In the genomic region with DNA sequence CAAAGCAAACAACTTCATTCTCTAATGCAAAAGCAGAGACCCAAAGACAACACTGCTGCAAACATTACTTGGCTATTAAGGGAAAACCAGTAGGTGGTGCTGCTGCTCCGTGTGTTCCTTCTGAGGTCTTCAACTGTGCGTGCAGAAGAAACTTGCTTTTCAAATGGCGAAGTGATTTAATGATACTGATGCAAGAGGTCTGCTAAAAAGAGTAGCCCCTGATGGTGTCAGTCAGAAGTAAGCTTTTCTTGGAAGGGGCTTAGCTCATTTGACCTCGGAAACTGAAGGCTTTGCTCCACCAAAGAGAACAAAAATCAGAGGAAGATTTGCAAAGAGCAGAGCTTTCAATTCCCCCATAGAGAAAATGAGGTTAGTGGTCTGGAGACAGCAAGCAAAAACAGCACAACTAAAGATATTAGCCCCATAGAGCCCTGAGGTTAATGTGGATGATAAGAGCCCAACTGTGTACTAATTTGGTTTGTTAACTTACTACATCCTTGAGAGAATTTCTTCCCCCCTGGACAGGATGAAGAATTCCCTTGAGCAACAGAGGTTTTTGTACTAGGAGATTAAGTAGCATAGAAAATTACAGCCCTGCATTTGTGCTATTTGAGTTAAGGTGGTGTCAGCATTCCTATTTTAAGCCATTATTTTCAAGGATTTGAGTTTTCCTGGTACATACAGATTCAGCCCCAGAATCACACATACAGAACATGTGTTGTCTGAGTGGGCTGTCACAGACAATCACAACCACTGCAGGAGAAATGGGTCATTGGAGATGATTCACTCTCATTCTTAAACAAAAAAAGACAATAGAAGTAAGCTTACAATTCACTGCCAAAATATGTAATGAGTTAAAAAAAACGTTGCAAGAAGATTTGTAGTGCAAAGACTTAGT, we compare ENCODE assay signal across 8 cellular contexts.
DNase-seq lines count a peak whose midpoint lies in the region; ATAC-seq, FAIRE-seq and TF ChIP-seq lines count a peak whose summit lies in the region.

No MANE protein-coding gene starts in this region.

- intact Hi-C loops in esophagus squamous epithelium (cut with DNase I) = no loop called here

- H3K27ac Mint-ChIP-seq in nephron progenitor cell = no peak overlapping the region

- no peaks in the 10 kb centered on the region for H3K27me3 Mint-ChIP-seq in nephron progenitor cell (ENCODE audit: low read depth, poor library complexity)

- H3K4me3 Mint-ChIP-seq in nephron progenitor cell = no peak overlapping the region

- peak; percentile 77 for FAIRE-seq in urothelium cell line (lab: Jason Lieb, UNC)

- peaks cover 25% of the 10 kb centered on the region for H3K4me1 Mint-ChIP-seq in nephron progenitor cell

- H3K9me3 ChIP-seq in esophagus squamous epithelium = no peaks in the 10 kb centered on the region

- no peak overlapping the region for H3K4me3 ChIP-seq in esophagus squamous epithelium

- ATAC-seq in GM18868 (IDR thresholded peaks at IDR 0.05; ENCODE audit: unreplicated experiment) (peak; percentile 92), HG03354 (IDR thresholded peaks at IDR 0.05; ENCODE audit: poor library complexity, severe bottlenecking, unreplicated experiment) (peak; percentile 88)

- peaks cover 0 to 5% (median 0%) of the 10 kb centered on the region in 3 donors for H3K4me1 ChIP-seq in esophagus squamous epithelium

- no peak for TF ChIP-seq POLR2A in esophagus squamous epithelium (IDR thresholded peaks at IDR 0.05)

- no peaks in the 10 kb centered on the region for H3K36me3 Mint-ChIP-seq in nephron progenitor cell (ENCODE audit: low read depth)

- TF ChIP-seq CTCF in esophagus squamous epithelium (IDR thresholded peaks at IDR 0.05) = peak in 5 of 6 experiments; percentile 57 to 82 (median 62)
- TF ChIP-seq CTCF in nephron progenitor cell (IDR thresholded peaks at IDR 0.05) = peak; percentile 90

- no peak overlapping the region for H3K27ac ChIP-seq in esophagus squamous epithelium

- H3K36me3 ChIP-seq in esophagus squamous epithelium = no peaks in the 10 kb centered on the region

- H3K27me3 ChIP-seq in esophagus squamous epithelium = no peaks in the 10 kb centered on the region

- H3K9me3 Mint-ChIP-seq in nephron progenitor cell = peaks cover 5% of the 10 kb centered on the region

- 2 to 3% methylated on average over 5 of the region's 5 CpGs for WGBS in esophagus squamous epithelium, 2 donors

- peak in 10 of 14 donors; percentile 1 to 72 (median 36) for DNase-seq in C1 segment of cervical spinal cord (lab: John Stamatoyannopoulos, UW)
- peak; percentile 50 for DNase-seq in NCI-H460 (ENCODE audit: extremely low read depth, low read depth)
- DNase-seq in activated CD8-positive, alpha-beta memory T cell treated with anti-CD3 and anti-CD28 coated beads for 24 hours = peak; percentile 67
- no peak for DNase-seq in esophagus squamous epithelium (lab: John Stamatoyannopoulos, UW)
- peak; percentile 75 for DNase-seq in nephron progenitor cell
- DNase-seq in urothelium cell line (ENCODE audit: low spot score) = peak; percentile 74
